Comparison of ENCODE assay signal across 25 cellular contexts in genomic region chrY:19146296-19146695, GRCh38.
A peak's percentile ranks its signal among the peaks of the same experiment; 100 is the strongest.
DNase-seq lines count a peak whose midpoint lies in the region; ATAC-seq, FAIRE-seq and TF ChIP-seq lines count a peak whose summit lies in the region.
"Had no signal": no experiment of that assay in that cellular context is flagged by ENCODE, and none has a peak within 500 bp of the region (broad histone marks: within the 10 kb centered on the region; RNA-seq: fewer than 3 reads in every experiment).

No MANE protein-coding gene starts in this region.

- CTCF ChIA-PET in WTC11 (lab: Charles Lee): no interaction called here

- ATAC-seq in GM23338: peak; percentile 96
- peak; percentile 84 for ATAC-seq in WTC11
- ATAC-seq in pancreas: no peak
- no peak for ATAC-seq in HG03196 (IDR thresholded peaks at IDR 0.05; ENCODE audit: unreplicated experiment)
- ATAC-seq: GM12878 had no signal

- H3K27ac ChIP-seq in GM23338 (ENCODE audit: low read depth) (peak overlapping the region; percentile 73; the same call in 1 of the 2 replicates), iPS-20b (ENCODE audit: low read length) (peak overlapping the region; percentile 21), pancreas (no peak overlapping the region), left ventricle myocardium inferior (replicated peaks) (no peak overlapping the region)
- H3K27ac ChIP-seq: 22Rv1, BLaER1, C4-2B had no signal

- no peak overlapping the region for H2AFZ ChIP-seq in GM23338

- H3K79me2 ChIP-seq in GM23338 (replicated peaks; ENCODE audit: insufficient read depth): no peaks in the 10 kb centered on the region

- H3K9ac ChIP-seq in iPS-20b (ENCODE audit: low read depth, low read length): no peak overlapping the region; the same call in 1 of the 2 replicates
- H3K9ac ChIP-seq: BLaER1 had no signal

- H3K9me3 ChIP-seq in iPS-20b (ENCODE audit: insufficient read depth, low read depth, low read length) (no peaks in the 10 kb centered on the region), pancreas (no peaks in the 10 kb centered on the region), left ventricle myocardium inferior (replicated peaks) (no peaks in the 10 kb centered on the region)
- H3K9me3 ChIP-seq: BLaER1 had no signal

- intact Hi-C loops in pancreas (cut with DNase I) (no loop called here), left ventricle myocardium inferior (cut with micrococcal nuclease) (no loop called here)

- DNase-seq in GM23338 (ENCODE audit: low spot score) (peak; percentile 78), WTC11 (ENCODE audit: low spot score) (peak; percentile 11), iPS DF 19.7 (ENCODE audit: low read depth, low spot score) (peak; percentile 72), pancreas (no peak), left ventricle myocardium inferior (no peak)
- no peak for DNase-seq in activated CD8-positive, alpha-beta memory T cell treated with anti-CD3 and anti-CD28 coated beads, Interleukin-2, amount 50 U/mL, for 4 hours
- DNase-seq: CD4-positive, CD25-positive, alpha-beta regulatory T cell; CD8-positive, alpha-beta memory T cell; DMS 273 treated with DMSO at 0.1 percent for 48 hours; DMS79; EL; GDM1; GOT3; H7; HCEC 1CT had no signal

- H3F3A ChIP-seq in GM23338 (replicated peaks; ENCODE audit: low read depth): no peaks in the 10 kb centered on the region

- H3K4me1 Mint-ChIP-seq in GM23338 (peaks cover 51% of the 10 kb centered on the region), WTC11 (peaks cover 74% of the 10 kb centered on the region)
- H3K4me1 Mint-ChIP-seq: B cell; CD4-positive, CD25-positive, alpha-beta regulatory T cell had no signal

- H3K4me3 Mint-ChIP-seq in GM23338: no peak overlapping the region
- H3K4me3 Mint-ChIP-seq in WTC11: no peak overlapping the region
- H3K4me3 Mint-ChIP-seq: B cell; CD4-positive, CD25-positive, alpha-beta regulatory T cell; CD8-positive, alpha-beta memory T cell had no signal

- POLR2A ChIA-PET in WTC11 (lab: Charles Lee): interaction anchor here (0.6 kb wide), 1 partner anchor 330 kb away, joined by 3 read pairs; no protein-coding TSS in a partner anchor

- H3K9me3 Mint-ChIP-seq in GM23338 (peaks cover 7% of the 10 kb centered on the region; the same call in 1 of the 3 replicates), WTC11 (0 out of 2 replicates have a peak, but pooled peaks cover 1% of the 10 kb centered on the region)
- H3K9me3 Mint-ChIP-seq: CD4-positive, CD25-positive, alpha-beta regulatory T cell; CD8-positive, alpha-beta memory T cell had no signal

- peaks cover 63% of the 10 kb centered on the region for H3K4me1 ChIP-seq in GM23338 (ENCODE audit: insufficient read depth)
- peaks cover 32% of the 10 kb centered on the region for H3K4me1 ChIP-seq in iPS-20b (ENCODE audit: insufficient read depth, low read length)
- no peaks in the 10 kb centered on the region for H3K4me1 ChIP-seq in pancreas
- no peaks in the 10 kb centered on the region for H3K4me1 ChIP-seq in left ventricle myocardium inferior
- H3K4me1 ChIP-seq: BLaER1 had no signal

- H3K36me3 ChIP-seq in GM23338 (ENCODE audit: insufficient read depth): no peaks in the 10 kb centered on the region
- no peaks in the 10 kb centered on the region for H3K36me3 ChIP-seq in iPS-20b (ENCODE audit: insufficient read depth, low read depth, low read length)
- H3K36me3 ChIP-seq in pancreas: no peaks in the 10 kb centered on the region
- H3K36me3 ChIP-seq in left ventricle myocardium inferior: no peaks in the 10 kb centered on the region
- H3K36me3 ChIP-seq: BLaER1 had no signal

- peaks cover 3% of the 10 kb centered on the region; the same call in 1 of the 2 replicates for H3K27me3 ChIP-seq in GM23338 (ENCODE audit: insufficient read depth)
- H3K27me3 ChIP-seq in iPS-20b (ENCODE audit: insufficient read depth, low read length): no peaks in the 10 kb centered on the region
- H3K27me3 ChIP-seq in pancreas: no peaks in the 10 kb centered on the region
- H3K27me3 ChIP-seq in left ventricle myocardium inferior (ENCODE audit: low read depth): no peaks in the 10 kb centered on the region
- H3K27me3 ChIP-seq: BLaER1 had no signal

- peaks cover 6% of the 10 kb centered on the region; the same call in 2 of the 3 replicates for H3K36me3 Mint-ChIP-seq in GM23338 (ENCODE audit: low read depth)
- no peaks in the 10 kb centered on the region for H3K36me3 Mint-ChIP-seq in WTC11
- H3K36me3 Mint-ChIP-seq: CD4-positive, CD25-positive, alpha-beta regulatory T cell; CD8-positive, alpha-beta memory T cell had no signal

- no peak overlapping the region; the same call in 1 of the 2 replicates for H3K4me2 ChIP-seq in GM23338
- H3K4me2 ChIP-seq: BLaER1 had no signal

- H3K27ac Mint-ChIP-seq in GM23338: no peak overlapping the region; the same call in 1 of the 2 replicates
- peak overlapping the region; percentile 79; the same call in 1 of the 2 replicates for H3K27ac Mint-ChIP-seq in WTC11
- H3K27ac Mint-ChIP-seq: B cell; CD4-positive, CD25-positive, alpha-beta regulatory T cell; CD8-positive, alpha-beta memory T cell had no signal

- no peaks in the 10 kb centered on the region for H3K9me2 ChIP-seq in GM23338 (ENCODE audit: insufficient read depth)

- H3K27me3 Mint-ChIP-seq in GM23338 (ENCODE audit: insufficient read depth, low read depth, poor library complexity): peaks cover 2% of the 10 kb centered on the region
- H3K27me3 Mint-ChIP-seq in WTC11 (ENCODE audit: low read depth): peaks cover 39% of the 10 kb centered on the region
- H3K27me3 Mint-ChIP-seq: B cell; CD4-positive, CD25-positive, alpha-beta regulatory T cell; CD8-positive, alpha-beta memory T cell had no signal

- H3K4me3 ChIP-seq in GM23338 (no peak overlapping the region), iPS-20b (ENCODE audit: low read length) (peak overlapping the region; percentile 42; the same call in 1 of the 2 replicates), pancreas (no peak overlapping the region), left ventricle myocardium inferior (no peak overlapping the region)
- H3K4me3 ChIP-seq: BLaER1, GM12878 had no signal

- WGBS in pancreas, 2 donors: 0% methylated on average over 1 of the region's 1 CpG; no CpG with 5 or more reads in 1 of the 2 donors

- no peaks in the 10 kb centered on the region for H4K20me1 ChIP-seq in GM23338 (replicated peaks; ENCODE audit: insufficient read depth)
- H4K20me1 ChIP-seq: BLaER1 had no signal

- no peak for FAIRE-seq in pancreas (lab: Jason Lieb, UNC)
- FAIRE-seq: A204.1, D721Med, GM12878, GM19239 had no signal

- TF ChIP-seq CTCF in GM23338 (conservative IDR thresholded peaks at IDR 0.05; ENCODE audit: low read depth in 2 of 2) (no peak), WTC11 (IDR thresholded peaks at IDR 0.05) (no peak), pancreas (IDR thresholded peaks at IDR 0.05) (no peak), left ventricle myocardium inferior (IDR thresholded peaks at IDR 0.05; ENCODE audit: borderline replicate concordance) (no peak)

TF ChIP-seq in WTC11, 78 proteins besides CTCF, POLR2A, EP300 and RAD21:
- no peak for TF ChIP-seq ESRRA (CRISPR knock-in tag; IDR thresholded peaks at IDR 0.05; ENCODE audit: borderline replicate concordance)
- no peak for TF ChIP-seq NR1H2 (CRISPR knock-in tag; IDR thresholded peaks at IDR 0.05)
- TF ChIP-seq ZNF416 (CRISPR knock-in tag; IDR thresholded peaks at IDR 0.05): no peak
- no peak for TF ChIP-seq SMAD3 (CRISPR knock-in tag; IDR thresholded peaks at IDR 0.05; ENCODE audit: borderline replicate concordance)
- TF ChIP-seq ERG (CRISPR knock-in tag; IDR thresholded peaks at IDR 0.05): no peak
- TF ChIP-seq ZBTB21 (CRISPR knock-in tag; IDR thresholded peaks at IDR 0.05; ENCODE audit: borderline replicate concordance): no peak

Comparison
In these comparisons a context has a peak if more than half of its experiments do, and no peak if none do; other contexts are left out.
1. ATAC-seq: peak in GM23338 (single experiment) and WTC11 (single experiment); none in pancreas (0 of 4) and HG03196 (single experiment).
2. DNase-seq: peak in GM23338 (single experiment), WTC11 (single experiment) and iPS DF 19.7 (single experiment); none in activated CD8-positive, alpha-beta memory T cell treated with anti-CD3 and anti-CD28 coated beads, Interleukin-2, amount 50 U/mL, for 4 hours (single experiment), pancreas (0 of 6) and left ventricle myocardium inferior (single experiment).
3. H3K27ac ChIP-seq: peak in GM23338 (single experiment) and iPS-20b (single experiment); none in pancreas (0 of 4) and left ventricle myocardium inferior (single experiment).